ENCODE assay signal across 8 cellular contexts in genomic region chr14:101665478-101666078, GRCh38.
DNase-seq lines count a peak whose midpoint lies in the region; ATAC-seq and TF ChIP-seq lines count a peak whose summit lies in the region.

No MANE protein-coding gene starts in this region.

- no peak overlapping the region for H3K4me3 Mint-ChIP-seq in Caco-2 (ENCODE audit: unreplicated experiment)
- no peak overlapping the region for H3K4me3 Mint-ChIP-seq in activated naive CD8-positive, alpha-beta T cell treated with anti-CD3 and anti-CD28 coated beads, Interleukin-2, amount 10 ng/mL, durations not matched to agents 7 days and 5 days

- RAD21 ChIA-PET in HCT116 (lab: Charles Lee; ENCODE audit: low non-redundant PET in 1 of 2, low total read pairs in 2 of 2, uncharacterized antibody in 2 of 2, unreplicated experiment in 2 of 2): interaction anchor here in 1 of 2 experiments (0.7 kb wide), 1 partner anchor 764 kb away, joined by 3 read pairs; no protein-coding TSS in a partner anchor

- H3K9me3 Mint-ChIP-seq in Caco-2 (ENCODE audit: unreplicated experiment): peaks cover 13% of the 10 kb centered on the region
- H3K9me3 Mint-ChIP-seq in activated naive CD8-positive, alpha-beta T cell treated with anti-CD3 and anti-CD28 coated beads, Interleukin-2, amount 10 ng/mL, durations not matched to agents 7 days and 5 days: peaks cover 11% of the 10 kb centered on the region

- no peaks in the 10 kb centered on the region for H3K4me1 Mint-ChIP-seq in Caco-2 (ENCODE audit: low read depth, unreplicated experiment)
- no peaks in the 10 kb centered on the region for H3K4me1 Mint-ChIP-seq in activated naive CD8-positive, alpha-beta T cell treated with anti-CD3 and anti-CD28 coated beads, Interleukin-2, amount 10 ng/mL, durations not matched to agents 7 days and 5 days

- H3K27me3 Mint-ChIP-seq in Caco-2 (ENCODE audit: insufficient read depth, unreplicated experiment): peaks cover 10% of the 10 kb centered on the region
- H3K27me3 Mint-ChIP-seq in activated naive CD8-positive, alpha-beta T cell treated with anti-CD3 and anti-CD28 coated beads, Interleukin-2, amount 10 ng/mL, durations not matched to agents 7 days and 5 days: peaks cover 40% of the 10 kb centered on the region

- no peaks in the 10 kb centered on the region for H3K9me2 ChIP-seq in HCT116 (ENCODE audit: insufficient read depth)

- no peaks in the 10 kb centered on the region for H3K79me2 ChIP-seq in HCT116 (ENCODE audit: insufficient read depth, low read length)

- H3K27me3 ChIP-seq in Caco-2 (replicated peaks; ENCODE audit: control insufficient read depth, insufficient read depth, low read length): no peaks in the 10 kb centered on the region
- H3K27me3 ChIP-seq in HCT116 (ENCODE audit: insufficient read depth, low read length): no peaks in the 10 kb centered on the region
- H3K27me3 ChIP-seq in kidney epithelial cell (ENCODE audit: control insufficient read depth, insufficient read depth, low read length): peaks cover 6% of the 10 kb centered on the region
- peaks cover 32% of the 10 kb centered on the region for H3K27me3 ChIP-seq in suprapubic skin

- H3K36me3 Mint-ChIP-seq in Caco-2 (ENCODE audit: insufficient read depth, unreplicated experiment): no peaks in the 10 kb centered on the region
- peaks cover 4% of the 10 kb centered on the region for H3K36me3 Mint-ChIP-seq in activated naive CD8-positive, alpha-beta T cell treated with anti-CD3 and anti-CD28 coated beads, Interleukin-2, amount 10 ng/mL, durations not matched to agents 7 days and 5 days

- H3K27ac ChIP-seq in HCT116 (ENCODE audit: low read depth, low read length) (no peak overlapping the region), suprapubic skin (no peak overlapping the region)

- no peak for TF ChIP-seq EP300 in suprapubic skin (IDR thresholded peaks at IDR 0.05)

- H3K36me3 ChIP-seq in Caco-2 (ENCODE audit: control insufficient read depth, insufficient read depth, low read length): no peaks in the 10 kb centered on the region
- H3K36me3 ChIP-seq in HCT116 (ENCODE audit: control insufficient read depth in 1 of 2, insufficient read depth in 2 of 2, low read length in 2 of 2): no peaks in the 10 kb centered on the region
- no peaks in the 10 kb centered on the region for H3K36me3 ChIP-seq in kidney epithelial cell (ENCODE audit: control insufficient read depth, insufficient read depth, low read length)
- H3K36me3 ChIP-seq in suprapubic skin: no peaks in the 10 kb centered on the region

- WGBS in suprapubic skin: 53% methylated on average over 3 of the region's 3 CpGs

- no peak for TF ChIP-seq POLR2A in HCT116 (IDR thresholded peaks at IDR 0.05; ENCODE audit: borderline replicate concordance, extremely low read depth, insufficient read depth, insufficient read length)
- TF ChIP-seq POLR2A in suprapubic skin (IDR thresholded peaks at IDR 0.05): no peak

- POLR2A ChIA-PET in Caco-2 (lab: Charles Lee) (no interaction called here), HCT116 (lab: Charles Lee) (no interaction called here)
- POLR2A ChIA-PET in activated naive CD8-positive, alpha-beta T cell treated with anti-CD3 and anti-CD28 coated beads, Interleukin-2, amount 10 ng/mL, durations not matched to agents 7 days and 5 days (lab: Charles Lee): no interaction called here

- H4K20me1 ChIP-seq in HCT116 (ENCODE audit: insufficient read depth): no peaks in the 10 kb centered on the region

- H2AFZ ChIP-seq in HCT116 (ENCODE audit: low read depth, low read length, poor library complexity, severe bottlenecking): no peak overlapping the region

- intact Hi-C loops in Caco-2 (cut with micrococcal nuclease; ENCODE audit: unreplicated experiment): no loop called here
- intact Hi-C loops in HCT116 (cut with micrococcal nuclease): loop anchor here (1.0 to 10.0 kb wide), 5 partner anchors 37 to 1011 kb away; no protein-coding TSS in a partner anchor

- ATAC-seq in HCT116 (peak; percentile 98), HG02678 (IDR thresholded peaks at IDR 0.05; ENCODE audit: unreplicated experiment) (no peak)
- ATAC-seq in activated naive CD8-positive, alpha-beta T cell treated with anti-CD3 and anti-CD28 coated beads, Interleukin-2, amount 10 ng/mL, durations not matched to agents 7 days and 5 days (ENCODE audit: low read depth): no peak

- no peak overlapping the region for H3K4me2 ChIP-seq in HCT116 (ENCODE audit: low read length)

- DNase-seq in Caco-2 (peak; percentile 50 to 59), HCT116 (ENCODE audit: low read depth, low spot score) (peak; percentile 57), NOMO-1 treated with dmso at 0.1 percent for 144 hours (lab: John Stamatoyannopoulos, UW; ENCODE audit: unreplicated experiment) (peak; percentile 51), kidney epithelial cell (ENCODE audit: low read depth) (peak; percentile 2), suprapubic skin (ENCODE audit: low spot score in 2 of 2) (no peak), NK-92 (lab: John Stamatoyannopoulos, UW; ENCODE audit: unreplicated experiment) (no peak)
- DNase-seq in activated naive CD8-positive, alpha-beta T cell treated with anti-CD3 and anti-CD28 coated beads, Interleukin-2, amount 10 ng/mL, durations not matched to agents 7 days and 5 days: peak; percentile 39

- CTCF ChIA-PET in Caco-2 (lab: Charles Lee): no interaction called here
- CTCF ChIA-PET in HCT116 (lab: Charles Lee): interaction anchor here (0.7 to 1.1 kb wide), 2 partner anchors 815 to 1280 kb away, joined by 3 read pairs; no protein-coding TSS in a partner anchor

- H3K4me1 ChIP-seq in Caco-2 (no peaks in the 10 kb centered on the region), HCT116 (ENCODE audit: control insufficient read depth in 1 of 2, insufficient read depth in 2 of 2, low read length in 2 of 2) (no peaks in the 10 kb centered on the region), suprapubic skin (no peaks in the 10 kb centered on the region)

- H3K9me3 ChIP-seq in Caco-2 (no peaks in the 10 kb centered on the region), HCT116 (ENCODE audit: control insufficient read depth in 1 of 2, insufficient read depth in 1 of 2, low read depth in 1 of 2, low read length in 2 of 2) (no peaks in the 10 kb centered on the region; a peak in 1 of 4 replicates), suprapubic skin (peaks cover 11% of the 10 kb centered on the region)

- BruUV-seq in Caco-2 (replicated peaks; lab: Mats Ljungman, UMichigan) (no TSS peak), HCT116 (replicated peaks; lab: Mats Ljungman, UMichigan) (no TSS peak)

- no peak overlapping the region for H3K27ac Mint-ChIP-seq in Caco-2 (ENCODE audit: unreplicated experiment)
- no peak overlapping the region for H3K27ac Mint-ChIP-seq in activated naive CD8-positive, alpha-beta T cell treated with anti-CD3 and anti-CD28 coated beads, Interleukin-2, amount 10 ng/mL, durations not matched to agents 7 days and 5 days

- TF ChIP-seq CTCF in Caco-2 (IDR thresholded peaks at IDR 0.05; ENCODE audit: insufficient read depth in 1 of 2, low read depth in 1 of 2, low read length in 1 of 2, severe bottlenecking in 1 of 2, unreplicated experiment in 1 of 2): peak; percentile 45 to 55
- peak; percentile 67 to 76 (median 69); a peak in 5 of 6 replicates for TF ChIP-seq CTCF in HCT116 (IDR thresholded peaks at IDR 0.05 in 2 of 3, conservative IDR thresholded peaks at IDR 0.05 in 1 of 3; ENCODE audit: borderline replicate concordance in 1 of 3, insufficient read depth in 1 of 3, low read depth in 2 of 3, low read length in 2 of 3)
- TF ChIP-seq CTCF in kidney epithelial cell (IDR thresholded peaks at IDR 0.05; ENCODE audit: insufficient read depth, low read length, poor library complexity, severe bottlenecking): peak; percentile 63
- TF ChIP-seq CTCF in suprapubic skin (IDR thresholded peaks at IDR 0.05): peak; percentile 17 to 21

- peak; percentile 90 for TF ChIP-seq RAD21 in HCT116 (IDR thresholded peaks at IDR 0.05; ENCODE audit: low read depth)

- no peak overlapping the region for H3K9ac ChIP-seq in HCT116 (ENCODE audit: low read length)

- no peak overlapping the region for H3K4me3 ChIP-seq in Caco-2 (ENCODE audit: low read depth, low read length)
- H3K4me3 ChIP-seq in HCT116 (replicated peaks in 1 of 2; ENCODE audit: low read depth in 1 of 2, low read length in 2 of 2): no peak overlapping the region
- H3K4me3 ChIP-seq in kidney epithelial cell (ENCODE audit: low read depth, low read length): no peak overlapping the region
- no peak overlapping the region for H3K4me3 ChIP-seq in suprapubic skin

TF ChIP-seq in HCT116, 20 proteins besides CTCF, POLR2A, EP300 and RAD21:
- TF ChIP-seq CBX3 (IDR thresholded peaks at IDR 0.05; ENCODE audit: low read depth) (peak; percentile 31; the same call in 1 of the 2 replicates), EZH2phosphoT487 (IDR thresholded peaks at IDR 0.05; ENCODE audit: borderline replicate concordance) (no peak)

Comparison
In these comparisons a context has a peak if more than half of its experiments do, and no peak if none do; other contexts are left out.
1. DNase-seq: peak in Caco-2 (2 of 2), HCT116 (single experiment), NOMO-1 treated with dmso at 0.1 percent for 144 hours (single experiment), activated naive CD8-positive, alpha-beta T cell treated with anti-CD3 and anti-CD28 coated beads, Interleukin-2, amount 10 ng/mL, durations not matched to agents 7 days and 5 days (single experiment) and kidney epithelial cell (single experiment); none in suprapubic skin (0 of 2) and NK-92 (single experiment).
2. CTCF ChIP-seq: peak in every context shown above with its lines; median percentile 69 in HCT116; 63 in kidney epithelial cell; 50 in Caco-2; 19 in suprapubic skin.